Comparison of ENCODE assay signal across 23 cellular contexts in the genomic region with DNA sequence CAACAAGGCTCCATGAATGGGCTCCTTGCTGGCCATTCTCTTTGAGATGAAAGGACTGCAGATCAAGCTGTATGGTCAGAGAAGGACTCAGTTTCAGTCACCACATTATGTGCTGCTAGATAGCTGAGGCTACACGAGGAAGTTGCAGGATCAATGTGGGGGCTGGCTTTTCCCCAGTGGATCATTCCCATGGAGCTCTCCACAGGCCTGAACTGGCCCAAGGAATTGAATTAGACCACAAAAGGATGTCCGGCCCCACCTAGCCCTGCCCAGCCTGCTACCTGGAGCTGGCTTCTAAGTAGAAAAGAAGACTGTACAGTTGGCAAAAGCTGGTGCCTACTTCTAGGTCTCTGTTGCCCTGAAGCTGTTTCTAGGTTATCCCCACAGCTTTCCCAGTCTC.
"Had no signal": no experiment of that assay in that cellular context is flagged by ENCODE, and none has a peak within 500 bp of the region (broad histone marks: within the 10 kb centered on the region; RNA-seq: fewer than 3 reads in every experiment).

No MANE protein-coding gene starts in this region.

- H3K9me3 ChIP-seq: gastrocnemius medialis, prostate gland, right atrium auricular region, stomach, thyroid gland had no signal

- H3K36me3 Mint-ChIP-seq: naive thymus-derived CD8-positive, alpha-beta T cell; type B pancreatic cell had no signal

- H3K27ac Mint-ChIP-seq: naive thymus-derived CD8-positive, alpha-beta T cell; nephron progenitor cell; type B pancreatic cell had no signal

- DNase-seq: cerebellar nuclear complex; dorsolateral prefrontal cortex; effector CD8-positive, alpha-beta T cell; gastrocnemius medialis; head of caudate nucleus; mesenchymal stem cell; midbrain; naive thymus-derived CD8-positive, alpha-beta T cell; nephron progenitor cell; nucleus accumbens; stimulated activated CD4-positive, alpha-beta T cell treated with anti-CD3 and anti-CD28 coated beads, Interleukin-12 subunit alpha, Interleukin-12 subunit beta, amount 100 ng/mL, for 4 hours; stimulated activated CD4-positive, alpha-beta T cell treated with anti-CD3 and anti-CD28 coated beads, Interleukin-1b, Interleukin-23, amount 100 ng/mL, for 48 hours; stimulated activated CD4-positive, alpha-beta T cell treated with anti-CD3 and anti-CD28 coated beads, Interleukin-4, amount 100 ng/mL, for 1 hour; stimulated activated CD8-positive, alpha-beta memory T cell treated with anti-CD3 and anti-CD28 coated beads, Interleukin-4, amount 100 ng/mL, for 48 hours; stimulated activated naive CD4-positive, alpha-beta T cell treated with Interleukin-2 at 50 U/mL for 16 hours; stomach; thyroid gland had no signal

- H3K4me1 ChIP-seq: prostate gland had no signal

- H3K27me3 ChIP-seq: dorsolateral prefrontal cortex, gastrocnemius medialis, right atrium auricular region, stomach, thyroid gland had no signal

- H3K4me1 Mint-ChIP-seq: naive thymus-derived CD8-positive, alpha-beta T cell had no signal

- H3K27ac ChIP-seq: dorsolateral prefrontal cortex, gastrocnemius medialis, prostate gland, stomach, thyroid gland had no signal

- H3K4me2 ChIP-seq: smooth muscle cell had no signal

- ATAC-seq: gastrocnemius medialis; naive thymus-derived CD8-positive, alpha-beta T cell; sciatic nerve had no signal

- H3K4me3 ChIP-seq: dorsolateral prefrontal cortex, gastrocnemius medialis, lung, prostate gland, right atrium auricular region, smooth muscle cell, stomach, thyroid gland had no signal

- H3K36me3 ChIP-seq: gastrocnemius medialis, prostate gland, right atrium auricular region, stomach, thyroid gland had no signal

- H3K4me3 Mint-ChIP-seq: naive thymus-derived CD8-positive, alpha-beta T cell; nephron progenitor cell; type B pancreatic cell had no signal
